36 cellular contexts compared by ENCODE assay signal in genomic region chr10:132178885-132179545, GRCh38.
"Had no signal": no experiment of that assay in that cellular context is flagged by ENCODE, and none has a peak within 500 bp of the region (broad histone marks: within the 10 kb centered on the region; RNA-seq: fewer than 3 reads in every experiment).

No MANE protein-coding gene starts in this region.

- H3K36me3 Mint-ChIP-seq: activated naive CD4-positive, alpha-beta T cell treated with anti-CD3 and anti-CD28 coated beads, Interleukin-2, amount 50 U/mL, for 72 hours; brain had no signal

- H3K4me3 ChIP-seq: adrenal gland, Peyer's patch had no signal

- H3K36me3 ChIP-seq: adrenal gland, Peyer's patch, WERI-Rb-1 had no signal

- H3K4me3 Mint-ChIP-seq: activated CD4-positive, alpha-beta T cell treated with anti-CD3 and anti-CD28 coated beads, Interleukin-2, amount 10 ng/mL, durations not matched to agents 24 days and 14 days; activated CD8-positive, alpha-beta T cell treated with anti-CD3 and anti-CD28 coated beads, Interleukin-2, amount 10 ng/mL, durations not matched to agents 7 days and 5 days; activated naive CD4-positive, alpha-beta T cell treated with anti-CD3 and anti-CD28 coated beads for 36 hours; activated T-cell treated with anti-CD3 and anti-CD28 coated beads, Interleukin-2, amount 50 U/mL, for 24 hours; brain had no signal

- H3K4me2 ChIP-seq: KMS-11 had no signal

- H3K27ac ChIP-seq: adrenal gland, KMS-11, Peyer's patch, WERI-Rb-1 had no signal

- FAIRE-seq: bronchial epithelial cell had no signal

- H3K9me3 Mint-ChIP-seq: activated naive CD4-positive, alpha-beta T cell treated with anti-CD3 and anti-CD28 coated beads for 36 hours; activated naive CD4-positive, alpha-beta T cell treated with anti-CD3 and anti-CD28 coated beads, Interleukin-2, amount 50 U/mL, for 72 hours; activated T-cell treated with anti-CD3 and anti-CD28 coated beads, Interleukin-2, amount 50 U/mL, for 24 hours; activated T-helper 2 cell treated with anti-CD3 and anti-CD28 coated beads, Interferon-gamma antibody, Interleukin-2, Interleukin-4, amounts not matched to agents 10 μg/mL and 5 μg/mL and 100 μg/mL, durations not matched to agents 14 hours and 24 hours and 36 hours had no signal

- H3K4me1 ChIP-seq: adrenal gland, Peyer's patch had no signal

- ATAC-seq: activated CD8-positive, alpha-beta T cell treated with anti-CD3 and anti-CD28 coated beads, Interleukin-2, amount 10 ng/mL, durations not matched to agents 7 days and 5 days; activated naive CD4-positive, alpha-beta T cell treated with anti-CD3 and anti-CD28 coated beads, Interleukin-2, amount 50 U/mL, for 72 hours had no signal

- DNase-seq: activated CD4-positive, alpha-beta T cell treated with anti-CD3 and anti-CD28 coated beads for 1 hour; activated CD4-positive, alpha-beta T cell treated with anti-CD3 and anti-CD28 coated beads, Interleukin-2, amount 10 ng/mL, durations not matched to agents 24 days and 14 days; activated CD4-positive, alpha-beta T cell treated with anti-CD3 and anti-CD28 coated beads, Interleukin-2, amount 50 U/mL, for 48 hours; activated CD4-positive, CD25-positive, alpha-beta regulatory T cell; activated CD8-positive, alpha-beta T cell treated with anti-CD3 and anti-CD28 coated beads, Interleukin-2, amount 10 ng/mL, durations not matched to agents 7 days and 5 days; activated gamma-delta T cell treated with Interleukin-2 at 50 U/mL for 16 hours; activated naive CD4-positive, alpha-beta T cell treated with anti-CD3 and anti-CD28 coated beads for 36 hours; activated T-cell treated with anti-CD3 and anti-CD28 coated beads, Interleukin-2, amount 50 U/mL, for 24 hours; adrenal gland; anterior cingulate cortex; MM.1S; MV-4-11; NCI-H1092 treated with DMSO at 0.1 percent for 48 hours; NCI-H1417; NCI-H146; NCI-H187; NCI-H2029 treated with DMSO at 0.1 percent for 48 hours; NCI-H2107; NCI-H2171; NCI-H510A; NCI-H526; NCI-H748 treated with DMSO at 0.1 percent for 48 hours; NK-92 treated with Interleukin-12 subunit alpha and Interleukin-12 subunit beta, amount 100 ng/mL, for 24 hours; PC-3; Peyer's patch; RPMI8226; SW 1271; T-helper 1 cell; T-helper 2 cell; T-helper 9 cell; WERI-Rb-1 had no signal

- H3K9ac ChIP-seq: KMS-11 had no signal

- H3K4me1 Mint-ChIP-seq: activated CD4-positive, alpha-beta T cell treated with anti-CD3 and anti-CD28 coated beads, Interleukin-2, amount 10 ng/mL, durations not matched to agents 24 days and 14 days had no signal

- H3K27me3 ChIP-seq: adrenal gland, Peyer's patch had no signal

- H3K9me3 ChIP-seq: adrenal gland, Peyer's patch had no signal

- H3K27ac Mint-ChIP-seq: activated CD4-positive, alpha-beta T cell treated with anti-CD3 and anti-CD28 coated beads, Interleukin-2, amount 10 ng/mL, durations not matched to agents 24 days and 14 days; activated CD8-positive, alpha-beta T cell treated with anti-CD3 and anti-CD28 coated beads, Interleukin-2, amount 10 ng/mL, durations not matched to agents 7 days and 5 days; activated naive CD4-positive, alpha-beta T cell treated with anti-CD3 and anti-CD28 coated beads for 36 hours; activated naive CD4-positive, alpha-beta T cell treated with anti-CD3 and anti-CD28 coated beads, Interleukin-2, amount 50 U/mL, for 72 hours; activated T-cell treated with anti-CD3 and anti-CD28 coated beads, Interleukin-2, amount 50 U/mL, for 24 hours; activated T-helper 2 cell treated with anti-CD3 and anti-CD28 coated beads, Interferon-gamma antibody, Interleukin-2, Interleukin-4, amounts not matched to agents 10 μg/mL and 5 μg/mL and 100 μg/mL, durations not matched to agents 14 hours and 24 hours and 36 hours had no signal
